In genomic region chr2:8544168-8544785, GRCh38 we compare ENCODE assay signal across 10 cellular contexts.
A peak's percentile ranks its signal among the peaks of the same experiment; 100 is the strongest.
DNase-seq lines count a peak whose midpoint lies in the region; ATAC-seq and TF ChIP-seq lines count a peak whose summit lies in the region.
"Had no signal": no experiment of that assay in that cellular context is flagged by ENCODE, and none has a peak within 500 bp of the region (broad histone marks: within the 10 kb centered on the region; RNA-seq: fewer than 3 reads in every experiment).

No MANE protein-coding gene starts in this region.

- H4K91ac ChIP-seq in H9 (ENCODE audit: insufficient read length, low read depth, low read length): no peak overlapping the region

- no peaks in the 10 kb centered on the region for H3K79me1 ChIP-seq in H9 (ENCODE audit: insufficient read depth, low read depth, low read length, poor library complexity, severe bottlenecking)

- no peak overlapping the region for H2AFZ ChIP-seq in H9 (ENCODE audit: low read length)

- H2BK20ac ChIP-seq in H9 (ENCODE audit: low read depth, low read length, poor library complexity, severe bottlenecking): no peak overlapping the region

- no peak overlapping the region for H4K8ac ChIP-seq in H9 (replicated peaks; ENCODE audit: insufficient read length, low read depth, low read length)

- H4K20me1 ChIP-seq in H9 (ENCODE audit: control insufficient read depth, insufficient read depth, insufficient read length): no peaks in the 10 kb centered on the region

- no peaks in the 10 kb centered on the region for H3K79me2 ChIP-seq in H9 (ENCODE audit: insufficient read depth, low read length)

- no peak overlapping the region for H3K9ac ChIP-seq in H9 (ENCODE audit: extremely low read depth, insufficient read length, low read length)
- H3K9ac ChIP-seq in mucosa of stomach (ENCODE audit: low read length): peak overlapping the region; percentile 17

- H3K36me3 ChIP-seq in mucosa of stomach (ENCODE audit: control insufficient read depth, insufficient read depth, low read length): no peaks in the 10 kb centered on the region

- no peak overlapping the region for H3K14ac ChIP-seq in H9 (ENCODE audit: insufficient read depth, low read length)

- H4K5ac ChIP-seq in H9 (ENCODE audit: insufficient read length, low read depth, low read length): no peak overlapping the region

- CTCF ChIA-PET in AG04450 (lab: Charles Lee): no interaction called here

- H3K9me3 ChIP-seq in AG04450 (ENCODE audit: control insufficient read depth, insufficient read depth, low read length) (no peaks in the 10 kb centered on the region; the same call in 1 of the 2 replicates), H9 (ENCODE audit: control insufficient read depth, low read depth, low read length) (no peaks in the 10 kb centered on the region), mucosa of stomach (ENCODE audit: control insufficient read depth, low read length) (no peaks in the 10 kb centered on the region)

- H3K27ac ChIP-seq in AG04450 (ENCODE audit: low read depth, low read length) (peak overlapping the region; percentile 65), H9 (ENCODE audit: insufficient read length, low read depth, low read length) (no peak overlapping the region)

- H3K9me3 Mint-ChIP-seq in H9: no peaks in the 10 kb centered on the region
- H3K9me3 Mint-ChIP-seq in activated naive CD8-positive, alpha-beta T cell treated with anti-CD3 and anti-CD28 coated beads, Interleukin-2, amount 10 ng/mL, durations not matched to agents 7 days and 5 days: no peaks in the 10 kb centered on the region
- H3K9me3 Mint-ChIP-seq: neural crest cell had no signal

- H3K36me3 Mint-ChIP-seq in H9 (ENCODE audit: insufficient read depth in 1 of 3, low read depth in 3 of 3): no peaks in the 10 kb centered on the region
- H3K36me3 Mint-ChIP-seq in activated naive CD8-positive, alpha-beta T cell treated with anti-CD3 and anti-CD28 coated beads, Interleukin-2, amount 10 ng/mL, durations not matched to agents 7 days and 5 days: no peaks in the 10 kb centered on the region

- peaks cover 3% of the 10 kb centered on the region; the same call in 1 of the 2 replicates for H3K27me3 Mint-ChIP-seq in H9 (ENCODE audit: low read depth)
- no peaks in the 10 kb centered on the region for H3K27me3 Mint-ChIP-seq in activated naive CD8-positive, alpha-beta T cell treated with anti-CD3 and anti-CD28 coated beads, Interleukin-2, amount 10 ng/mL, durations not matched to agents 7 days and 5 days

- ATAC-seq in activated naive CD8-positive, alpha-beta T cell treated with anti-CD3 and anti-CD28 coated beads, Interleukin-2, amount 10 ng/mL, durations not matched to agents 7 days and 5 days (ENCODE audit: low read depth): peak; percentile 2

- WGBS in H9 (ENCODE audit: extremely low coverage, insufficient read length, low lambda C conversion rate): no CpG with 5 or more reads among the region's 16 CpGs

- H2BK120ac ChIP-seq in H9 (ENCODE audit: low read depth, low read length, poor library complexity, severe bottlenecking): no peak overlapping the region

- POLR2A ChIA-PET in AG04450 (lab: Yijun Ruan, JAX): interaction anchor here (0.7 to 3.2 kb wide), 6 partner anchors 89 to 202 kb away, joined by 3 to 34 read pairs (median 7); partner anchors contain the start of gene ID2
- POLR2A ChIA-PET in activated naive CD8-positive, alpha-beta T cell treated with anti-CD3 and anti-CD28 coated beads, Interleukin-2, amount 10 ng/mL, durations not matched to agents 7 days and 5 days (lab: Charles Lee): interaction anchor here (0.7 to 8.4 kb wide), 21 partner anchors 16 to 819 kb away, joined by 3 to 122 read pairs (median 5); partner anchors contain the start of gene ID2

- H3K27me3 ChIP-seq in AG04450 (ENCODE audit: control insufficient read depth, insufficient read depth, low read length) (no peaks in the 10 kb centered on the region), H9 (ENCODE audit: insufficient read depth, low read length) (no peaks in the 10 kb centered on the region), mucosa of stomach (ENCODE audit: control insufficient read depth, insufficient read depth, low read length) (no peaks in the 10 kb centered on the region)

- no peak overlapping the region for H3K18ac ChIP-seq in H9 (ENCODE audit: insufficient read length, low read depth, low read length)

- H3K4me3 ChIP-seq in AG04450 (ENCODE audit: low read depth, low read length) (no peak overlapping the region), mucosa of stomach (ENCODE audit: low read length) (no peak overlapping the region)

- peaks cover 8 to 12% of the 10 kb centered on the region in 2 experiments for H3K4me1 Mint-ChIP-seq in H9
- H3K4me1 Mint-ChIP-seq in activated naive CD8-positive, alpha-beta T cell treated with anti-CD3 and anti-CD28 coated beads, Interleukin-2, amount 10 ng/mL, durations not matched to agents 7 days and 5 days: peaks cover 85% of the 10 kb centered on the region

- H2BK15ac ChIP-seq in H9 (ENCODE audit: low read depth, low read length): no peak overlapping the region

- H3K23ac ChIP-seq in H9 (ENCODE audit: insufficient read length, low read depth, low read length): no peak overlapping the region

- H3K4ac ChIP-seq in H9 (ENCODE audit: low read depth, low read length): no peak overlapping the region

- DNase-seq in AG04450 (ENCODE audit: low read depth, low spot score): no peak
- peak; percentile 5 for DNase-seq in H9
- no peak for DNase-seq in activated naive CD8-positive, alpha-beta T cell treated with anti-CD3 and anti-CD28 coated beads, Interleukin-2, amount 10 ng/mL, durations not matched to agents 7 days and 5 days
- no peak for DNase-seq in putamen (ENCODE audit: low spot score)
- no peak for DNase-seq in NCI-H524 treated with DMSO at 0.1 percent for 48 hours (lab: John Stamatoyannopoulos, UW)
- no peak for DNase-seq in stimulated activated naive CD4-positive, alpha-beta T cell treated with Interleukin-2 at 50 U/mL for 16 hours (lab: John Stamatoyannopoulos, UW)
- no peak for DNase-seq in NCI-H1436 (lab: John Stamatoyannopoulos, UW)
- DNase-seq: NCI-H1092 had no signal

- H3K23me2 ChIP-seq in H9 (ENCODE audit: insufficient read length, low read depth, low read length, poor library complexity, severe bottlenecking): no peaks in the 10 kb centered on the region

- H3K4me3 Mint-ChIP-seq in H9: no peak overlapping the region
- H3K4me3 Mint-ChIP-seq in activated naive CD8-positive, alpha-beta T cell treated with anti-CD3 and anti-CD28 coated beads, Interleukin-2, amount 10 ng/mL, durations not matched to agents 7 days and 5 days: peak overlapping the region; percentile 58
- H3K4me3 Mint-ChIP-seq: neural crest cell had no signal

- H3T11ph ChIP-seq in H9 (ENCODE audit: low read length): no peak overlapping the region

- H2BK12ac ChIP-seq in H9 (ENCODE audit: insufficient read length, low read depth, low read length): no peak overlapping the region

- no peak overlapping the region for H2BK5ac ChIP-seq in H9 (ENCODE audit: insufficient read length, low read length)

- no peak overlapping the region for H3K4me2 ChIP-seq in H9 (ENCODE audit: insufficient read depth, insufficient read length, low read length)

- no peak overlapping the region for H3K56ac ChIP-seq in H9 (ENCODE audit: insufficient read length, low read depth, low read length)

- no peak for TF ChIP-seq CTCF in AG04450 (IDR thresholded peaks at IDR 0.05; ENCODE audit: low read depth, low read length)
- no peak for TF ChIP-seq CTCF in H9 (conservative IDR thresholded peaks at IDR 0.05)

- no peak overlapping the region for H3K27ac Mint-ChIP-seq in H9
- peak overlapping the region; percentile 97 for H3K27ac Mint-ChIP-seq in activated naive CD8-positive, alpha-beta T cell treated with anti-CD3 and anti-CD28 coated beads, Interleukin-2, amount 10 ng/mL, durations not matched to agents 7 days and 5 days

- H3K4me1 ChIP-seq in H9 (ENCODE audit: insufficient read depth, low read length) (no peaks in the 10 kb centered on the region), mucosa of stomach (ENCODE audit: control insufficient read depth, insufficient read depth, low read length) (peaks cover 28% of the 10 kb centered on the region)

- H2AK5ac ChIP-seq in H9 (ENCODE audit: insufficient read length, low read length): no peak overlapping the region
